In genomic region chr20:1783245-1783644, GRCh38 we compare ENCODE assay signal across 30 cellular contexts.
"Had no signal": no experiment of that assay in that cellular context is flagged by ENCODE, and none has a peak within 500 bp of the region (broad histone marks: within the 10 kb centered on the region; RNA-seq: fewer than 3 reads in every experiment).

No MANE protein-coding gene starts in this region.

- H3K27me3 ChIP-seq: Peyer's patch had no signal

- DNase-seq: activated CD4-positive, alpha-beta memory T cell treated with anti-CD3 and anti-CD28 coated beads for 36 hours; activated CD4-positive, alpha-beta T cell treated with anti-CD3 and anti-CD28 coated beads for 1 hour; activated CD4-positive, alpha-beta T cell treated with anti-CD3 and anti-CD28 coated beads, Interleukin-2, amount 10 ng/mL, durations not matched to agents 7 days and 5 days; activated CD8-positive, alpha-beta memory T cell treated with anti-CD3 and anti-CD28 coated beads for 24 hours; activated effector memory CD4-positive, alpha-beta T cell treated with anti-CD3 and anti-CD28 coated beads, Interleukin-2, amount 50 U/mL, for 16 hours; activated naive CD4-positive, alpha-beta T cell treated with anti-CD3 and anti-CD28 coated beads for 36 hours; activated T-cell treated with anti-CD3 and anti-CD28 coated beads, Interleukin-2, amount 50 U/mL, for 4 hours; amygdala; Karpas-422; MM.1S; NCI-H1092; NCI-H1417; NCI-H1694; NCI-H2029; NCI-H2107; NCI-H2171 treated with DMSO at 0.1 percent for 48 hours; NCI-H345; NCI-H510A treated with DMSO at 0.1 percent for 48 hours; NCI-H69; NK-92 treated with Interleukin-12 subunit alpha and Interleukin-12 subunit beta, amount 100 ng/mL, for 24 hours; Peyer's patch; SHP77 had no signal

- H3K4me3 ChIP-seq: K562, Peyer's patch, SJSA1 had no signal

- H3K36me3 Mint-ChIP-seq: activated CD4-positive, alpha-beta memory T cell treated with anti-CD3 and anti-CD28 coated beads for 36 hours; activated naive CD8-positive, alpha-beta T cell; brain; WTC11 had no signal

- H3K9me3 ChIP-seq: Peyer's patch, SJSA1 had no signal

- H3K4me1 Mint-ChIP-seq: activated CD4-positive, alpha-beta T cell treated with anti-CD3 and anti-CD28 coated beads, Interleukin-2, amount 10 ng/mL, durations not matched to agents 7 days and 5 days; brain; central memory CD8-positive, alpha-beta T cell had no signal

- H3K4me3 Mint-ChIP-seq: activated CD4-positive, alpha-beta memory T cell treated with anti-CD3 and anti-CD28 coated beads for 36 hours; activated CD4-positive, alpha-beta T cell treated with anti-CD3 and anti-CD28 coated beads, Interleukin-2, amount 10 ng/mL, durations not matched to agents 7 days and 5 days; activated naive CD4-positive, alpha-beta T cell treated with anti-CD3 and anti-CD28 coated beads for 36 hours; activated naive CD8-positive, alpha-beta T cell; activated T-cell treated with anti-CD3 and anti-CD28 coated beads, Interleukin-2, amount 50 U/mL, for 4 hours; brain; central memory CD8-positive, alpha-beta T cell; T-helper 1 cell treated with Interleukin-12 subunit alpha and Interleukin-12 subunit beta and Interleukin-4 antibody, amounts not matched to agents 30 μg/mL and 1 μg/mL, for 36 hours; WTC11 had no signal

- H3K4me1 ChIP-seq: Peyer's patch had no signal

- H3K27ac Mint-ChIP-seq: activated CD4-positive, alpha-beta memory T cell treated with anti-CD3 and anti-CD28 coated beads for 36 hours; activated CD4-positive, alpha-beta T cell treated with anti-CD3 and anti-CD28 coated beads, Interleukin-2, amount 10 ng/mL, durations not matched to agents 7 days and 5 days; activated naive CD4-positive, alpha-beta T cell treated with anti-CD3 and anti-CD28 coated beads for 36 hours; activated naive CD8-positive, alpha-beta T cell; brain; T-helper 1 cell treated with Interleukin-12 subunit alpha and Interleukin-12 subunit beta and Interleukin-4 antibody, amounts not matched to agents 30 μg/mL and 1 μg/mL, for 36 hours; WTC11 had no signal

- H3K27ac ChIP-seq: Peyer's patch, SJSA1 had no signal

- H3K36me3 ChIP-seq: Peyer's patch, SJSA1 had no signal

- ATAC-seq: activated T-cell treated with anti-CD3 and anti-CD28 coated beads, Interleukin-2, amount 50 U/mL, for 4 hours; K562; SK-N-SH treated with all-trans-retinoic acid at 6 μM for 48 hours; WTC11 had no signal

- H3K9me3 Mint-ChIP-seq: activated CD4-positive, alpha-beta memory T cell treated with anti-CD3 and anti-CD28 coated beads for 36 hours; activated CD4-positive, alpha-beta T cell treated with anti-CD3 and anti-CD28 coated beads, Interleukin-2, amount 10 ng/mL, durations not matched to agents 7 days and 5 days; activated naive CD4-positive, alpha-beta T cell treated with anti-CD3 and anti-CD28 coated beads for 36 hours; activated T-cell treated with anti-CD3 and anti-CD28 coated beads, Interleukin-2, amount 50 U/mL, for 4 hours; brain; central memory CD8-positive, alpha-beta T cell; T-helper 1 cell treated with Interleukin-12 subunit alpha and Interleukin-12 subunit beta and Interleukin-4 antibody, amounts not matched to agents 30 μg/mL and 1 μg/mL, for 36 hours; WTC11 had no signal
